ENCODE assay signal across 8 cellular contexts in the genomic region with DNA sequence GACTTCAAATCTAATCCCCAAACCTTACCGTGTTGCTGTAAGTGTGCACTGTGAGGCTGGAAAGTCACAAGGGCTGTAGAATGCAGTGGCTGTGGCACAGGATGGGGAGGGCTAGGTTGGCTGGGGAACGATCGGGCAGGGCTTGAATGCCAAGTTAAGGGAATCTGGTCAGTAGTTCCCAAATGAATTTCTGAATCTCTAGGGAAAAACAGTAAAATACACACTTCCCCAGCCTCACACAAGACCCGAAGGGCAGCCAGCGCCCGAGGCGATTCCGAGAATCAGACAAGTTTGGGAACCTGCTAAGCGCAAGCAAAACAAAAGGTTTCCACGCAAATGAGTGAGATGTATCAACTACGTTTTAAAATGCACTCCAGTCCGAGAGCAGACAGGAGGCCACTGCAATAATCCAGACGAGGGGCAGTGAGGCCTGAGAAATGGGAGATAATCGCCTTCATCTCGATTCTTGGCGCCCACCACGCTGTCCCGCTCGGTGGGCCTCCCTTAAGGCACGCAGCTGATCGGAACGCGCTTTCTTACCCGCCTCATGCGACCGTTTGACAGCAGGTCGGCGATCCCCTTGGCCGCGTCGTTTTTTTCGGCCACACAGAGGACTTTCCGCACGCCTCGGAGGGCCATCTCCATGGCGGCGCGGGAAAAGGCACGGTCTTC.
A peak's percentile ranks its signal among the peaks of the same experiment; 100 is the strongest.
DNase-seq lines count a peak whose midpoint lies in the region; ATAC-seq and TF ChIP-seq lines count a peak whose summit lies in the region.

No MANE protein-coding gene starts in this region.

- no peaks in the 10 kb centered on the region for H3K27me3 ChIP-seq in neutrophil

- peak overlapping the region; percentile 96 for H3K4me3 Mint-ChIP-seq in T-helper 1 cell treated with Interleukin-12 subunit alpha and Interleukin-12 subunit beta and Interleukin-4 antibody, amounts not matched to agents 30 μg/mL and 1 μg/mL, for 36 hours

- H3K4me1 ChIP-seq in neutrophil (ENCODE audit: control insufficient read depth in 1 of 2, insufficient read depth in 1 of 2, low read depth in 1 of 2, low read length in 1 of 2), result peaks cover 60 to 63% of the 10 kb centered on the region in 2 experiments

- peaks cover 25% of the 10 kb centered on the region for H3K36me3 Mint-ChIP-seq in T-helper 1 cell treated with Interleukin-12 subunit alpha and Interleukin-12 subunit beta and Interleukin-4 antibody, amounts not matched to agents 30 μg/mL and 1 μg/mL, for 36 hours (ENCODE audit: low read depth)

- H3K4me1 Mint-ChIP-seq in T-helper 1 cell treated with Interleukin-12 subunit alpha and Interleukin-12 subunit beta and Interleukin-4 antibody, amounts not matched to agents 30 μg/mL and 1 μg/mL, for 36 hours (ENCODE audit: low read depth), result peaks cover 55% of the 10 kb centered on the region

- peak; percentile 21 for DNase-seq in fibroblast of gingiva (ENCODE audit: low read depth)
- no peak for DNase-seq in NCI-H1417 treated with DMSO at 0.1 percent for 48 hours (lab: John Stamatoyannopoulos, UW)

- H3K4me3 ChIP-seq in neutrophil (ENCODE audit: low read depth in 1 of 2, low read length in 1 of 2), result peak overlapping the region; percentile 97 to 98

- H3K36me3 ChIP-seq in neutrophil, result peaks cover 29% of the 10 kb centered on the region

- ATAC-seq in GM18502 (IDR thresholded peaks at IDR 0.05; ENCODE audit: poor library complexity, unreplicated experiment), result peak; percentile 6
- ATAC-seq in HG02852 (IDR thresholded peaks at IDR 0.05; ENCODE audit: unreplicated experiment), result peak; percentile 4
- ATAC-seq in HG03039 (IDR thresholded peaks at IDR 0.05; ENCODE audit: unreplicated experiment), result no peak
- ATAC-seq in HG02870 (IDR thresholded peaks at IDR 0.05; ENCODE audit: unreplicated experiment), result no peak

- no peaks in the 10 kb centered on the region for H3K27me3 Mint-ChIP-seq in T-helper 1 cell treated with Interleukin-12 subunit alpha and Interleukin-12 subunit beta and Interleukin-4 antibody, amounts not matched to agents 30 μg/mL and 1 μg/mL, for 36 hours (ENCODE audit: low read depth)

- no peaks in the 10 kb centered on the region for H3K9me3 Mint-ChIP-seq in T-helper 1 cell treated with Interleukin-12 subunit alpha and Interleukin-12 subunit beta and Interleukin-4 antibody, amounts not matched to agents 30 μg/mL and 1 μg/mL, for 36 hours

- H3K9me3 ChIP-seq in neutrophil, result no peaks in the 10 kb centered on the region

- no peak for TF ChIP-seq CTCF in neutrophil (IDR thresholded peaks at IDR 0.05)

- peak overlapping the region; percentile 97 for H3K27ac ChIP-seq in neutrophil

- peak overlapping the region; percentile 95 for H3K27ac Mint-ChIP-seq in T-helper 1 cell treated with Interleukin-12 subunit alpha and Interleukin-12 subunit beta and Interleukin-4 antibody, amounts not matched to agents 30 μg/mL and 1 μg/mL, for 36 hours

Comparison
In these comparisons a context has a peak if more than half of its experiments do, and no peak if none do; other contexts are left out.
1. ATAC-seq: peak in GM18502 (single experiment) and HG02852 (single experiment); none in HG03039 (single experiment) and HG02870 (single experiment).